8 cellular contexts compared by ENCODE assay signal in the genomic region with DNA sequence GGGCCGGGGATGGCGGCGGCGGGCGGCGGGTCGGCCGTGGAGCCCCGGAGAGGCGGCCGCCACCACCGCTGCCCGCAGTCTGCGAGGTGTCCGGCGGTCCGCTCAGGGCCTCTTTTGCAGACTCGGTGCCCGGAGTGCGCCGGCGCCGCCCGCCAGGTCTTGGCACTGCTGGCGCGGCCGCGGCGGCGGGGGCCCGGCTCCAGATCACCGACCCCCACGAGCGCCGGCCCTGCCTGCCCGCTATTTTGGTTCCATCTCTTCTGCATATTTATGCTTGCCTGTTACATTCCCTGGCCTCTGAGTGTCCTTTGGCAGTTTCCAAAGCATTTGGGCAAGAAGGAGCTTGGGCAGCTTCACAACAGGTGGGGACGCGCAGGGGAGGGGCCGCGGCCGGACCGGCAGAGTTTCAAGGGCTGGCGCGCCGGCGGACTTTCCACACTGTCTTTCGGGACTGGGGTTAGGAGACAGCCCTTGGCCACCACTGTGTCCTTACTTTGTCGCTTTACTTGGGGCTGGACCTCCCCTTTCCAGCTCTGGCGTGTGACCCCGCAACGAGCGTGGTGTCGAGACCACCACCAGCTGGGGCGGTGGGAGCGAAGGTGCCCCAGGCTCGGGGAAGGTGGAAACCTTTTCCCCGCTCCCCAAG. TPM values are rescaled to one million over a fixed set of nuclear protein-coding genes. Genes with fewer than 3 reads are reported as not detected.
DNase-seq lines count a peak whose midpoint lies in the region; ATAC-seq, FAIRE-seq and TF ChIP-seq lines count a peak whose summit lies in the region.

No MANE protein-coding gene starts in this region.

- no peaks in the 10 kb centered on the region for H3K9me3 Mint-ChIP-seq in activated CD8-positive, alpha-beta T cell treated with anti-CD3 and anti-CD28 coated beads, Interleukin-2, amount 10 ng/mL, durations not matched to agents 7 days and 5 days (ENCODE audit: insufficient read depth)
- H3K9me3 Mint-ChIP-seq in effector memory CD8-positive, alpha-beta T cell = no peaks in the 10 kb centered on the region
- no peaks in the 10 kb centered on the region for H3K9me3 Mint-ChIP-seq in stimulated activated effector memory CD8-positive, alpha-beta T cell treated with anti-CD3 and anti-CD28 coated beads, Interleukin-12 subunit alpha, Interleukin-12 subunit beta, amount 100 ng/mL, for 72 hours

- no peak overlapping the region for H4K5ac ChIP-seq in mesendoderm (ENCODE audit: low read length)

- peak overlapping the region; percentile 65 for H4K8ac ChIP-seq in mesendoderm (ENCODE audit: low read depth, low read length)

- ATAC-seq in activated CD8-positive, alpha-beta T cell treated with anti-CD3 and anti-CD28 coated beads, Interleukin-2, amount 10 ng/mL, durations not matched to agents 7 days and 5 days = peak; percentile 30
- ATAC-seq in effector memory CD8-positive, alpha-beta T cell (replicated peaks) = peak; percentile 23
- ATAC-seq in stimulated activated effector memory CD8-positive, alpha-beta T cell treated with anti-CD3 and anti-CD28 coated beads, Interleukin-12 subunit alpha, Interleukin-12 subunit beta, amount 100 ng/mL, for 72 hours = peak; percentile 50

- peaks cover 20% of the 10 kb centered on the region for H3K36me3 Mint-ChIP-seq in activated CD8-positive, alpha-beta T cell treated with anti-CD3 and anti-CD28 coated beads, Interleukin-2, amount 10 ng/mL, durations not matched to agents 7 days and 5 days (ENCODE audit: low read depth)
- peaks cover 17% of the 10 kb centered on the region for H3K36me3 Mint-ChIP-seq in effector memory CD8-positive, alpha-beta T cell (ENCODE audit: insufficient read depth)
- peaks cover 12% of the 10 kb centered on the region for H3K36me3 Mint-ChIP-seq in stimulated activated effector memory CD8-positive, alpha-beta T cell treated with anti-CD3 and anti-CD28 coated beads, Interleukin-12 subunit alpha, Interleukin-12 subunit beta, amount 100 ng/mL, for 72 hours

- peaks cover 3% of the 10 kb centered on the region for H3K79me1 ChIP-seq in mesendoderm (ENCODE audit: low read length)

- DNase-seq in GM12891 (ENCODE audit: insufficient read length, low spot score) (peak; percentile 23), MG63 (peak; percentile 26), mesendoderm (peak; percentile 67), pons (ENCODE audit: low spot score) (no peak)
- peak; percentile 48 for DNase-seq in activated CD8-positive, alpha-beta T cell treated with anti-CD3 and anti-CD28 coated beads, Interleukin-2, amount 10 ng/mL, durations not matched to agents 7 days and 5 days
- DNase-seq in effector memory CD8-positive, alpha-beta T cell = peak in 2 of 3 experiments; percentile 10 to 27
- DNase-seq in stimulated activated effector memory CD8-positive, alpha-beta T cell treated with anti-CD3 and anti-CD28 coated beads, Interleukin-12 subunit alpha, Interleukin-12 subunit beta, amount 100 ng/mL, for 72 hours (ENCODE audit: low spot score in 2 of 2) = peak; percentile 37 to 78

- FAIRE-seq in GM12891 (lab: Jason Lieb, UNC) = peak; percentile 71

- H2BK15ac ChIP-seq in mesendoderm (replicated peaks; ENCODE audit: low read depth) = no peak overlapping the region

- H3K27me3 ChIP-seq in MG63 (no peaks in the 10 kb centered on the region), mesendoderm (ENCODE audit: insufficient read depth, low read length, poor library complexity) (no peaks in the 10 kb centered on the region)

- H3K9ac ChIP-seq in mesendoderm (ENCODE audit: low read length) = peak overlapping the region; percentile 87

- H3K27me3 Mint-ChIP-seq in activated CD8-positive, alpha-beta T cell treated with anti-CD3 and anti-CD28 coated beads, Interleukin-2, amount 10 ng/mL, durations not matched to agents 7 days and 5 days (ENCODE audit: low read depth) = no peaks in the 10 kb centered on the region
- no peaks in the 10 kb centered on the region for H3K27me3 Mint-ChIP-seq in effector memory CD8-positive, alpha-beta T cell

- TF ChIP-seq POLR2A in GM12891 (IDR thresholded peaks at IDR 0.05; ENCODE audit: low read depth, low read length) = no peak; the same call in 1 of the 2 replicates

- peak overlapping the region; percentile 13 for H2BK120ac ChIP-seq in mesendoderm (ENCODE audit: low read depth, low read length)

- H3K4me1 ChIP-seq in HEK293 (ENCODE audit: control insufficient read depth, insufficient read depth, low read length) (no peaks in the 10 kb centered on the region), mesendoderm (ENCODE audit: control insufficient read depth, low read depth, low read length) (peaks cover 4% of the 10 kb centered on the region)

- TF ChIP-seq CTCF in HEK293 (tag by site-specific recombination; IDR thresholded peaks at IDR 0.05) = no peak

- peak overlapping the region; percentile 83 for H3K4me2 ChIP-seq in mesendoderm (ENCODE audit: low read length)

- WGBS in mesendoderm (ENCODE audit: extremely low coverage, insufficient coverage, low lambda C conversion rate) = no CpG with 5 or more reads among the region's 57 CpGs

- H3K9me3 ChIP-seq in HEK293 (ENCODE audit: control insufficient read depth, insufficient read depth, low read depth, low read length) (no peaks in the 10 kb centered on the region), MG63 (no peaks in the 10 kb centered on the region)

- POLR2A ChIA-PET in HEK293 (lab: Yijun Ruan, JAX) = interaction anchor here (0.7 to 1.1 kb wide), 2 partner anchors 86 to 306 kb away, joined by 3 read pairs; no protein-coding TSS in a partner anchor
- POLR2A ChIA-PET in activated CD8-positive, alpha-beta T cell treated with anti-CD3 and anti-CD28 coated beads, Interleukin-2, amount 10 ng/mL, durations not matched to agents 7 days and 5 days (lab: Charles Lee) = interaction anchor here (0.6 to 1.7 kb wide), 5 partner anchors 8 to 583 kb away, joined by 3 to 6 read pairs (median 5); no protein-coding TSS in a partner anchor

- H3K27ac ChIP-seq in HEK293 (ENCODE audit: extremely low read depth, low read depth, low read length) = peak overlapping the region; percentile 95
- peak overlapping the region; percentile 98 for H3K27ac ChIP-seq in mesendoderm (ENCODE audit: low read depth, low read length)

- H3K36me3 ChIP-seq in HEK293 (ENCODE audit: control insufficient read depth in 2 of 2, insufficient read depth in 1 of 2, low read length in 2 of 2) = no peaks in the 10 kb centered on the region
- H3K36me3 ChIP-seq in MG63 = no peaks in the 10 kb centered on the region
- no peaks in the 10 kb centered on the region for H3K36me3 ChIP-seq in mesendoderm (ENCODE audit: control insufficient read depth, insufficient read depth, low read length)

- H3K27ac Mint-ChIP-seq in activated CD8-positive, alpha-beta T cell treated with anti-CD3 and anti-CD28 coated beads, Interleukin-2, amount 10 ng/mL, durations not matched to agents 7 days and 5 days = peak overlapping the region; percentile 95
- peak overlapping the region; percentile 94 to 95 for H3K27ac Mint-ChIP-seq in effector memory CD8-positive, alpha-beta T cell
- peak overlapping the region; percentile 92 for H3K27ac Mint-ChIP-seq in stimulated activated effector memory CD8-positive, alpha-beta T cell treated with anti-CD3 and anti-CD28 coated beads, Interleukin-12 subunit alpha, Interleukin-12 subunit beta, amount 100 ng/mL, for 72 hours

- H3K18ac ChIP-seq in mesendoderm (ENCODE audit: low read length) = peak overlapping the region; percentile 95

- peaks cover 49% of the 10 kb centered on the region for H3K4me1 Mint-ChIP-seq in activated CD8-positive, alpha-beta T cell treated with anti-CD3 and anti-CD28 coated beads, Interleukin-2, amount 10 ng/mL, durations not matched to agents 7 days and 5 days (ENCODE audit: low read depth)
- peaks cover 31 to 39% of the 10 kb centered on the region in 2 donors for H3K4me1 Mint-ChIP-seq in effector memory CD8-positive, alpha-beta T cell (ENCODE audit: low read depth in 2 of 2)
- H3K4me1 Mint-ChIP-seq in stimulated activated effector memory CD8-positive, alpha-beta T cell treated with anti-CD3 and anti-CD28 coated beads, Interleukin-12 subunit alpha, Interleukin-12 subunit beta, amount 100 ng/mL, for 72 hours = peaks cover 33% of the 10 kb centered on the region

- H3K56ac ChIP-seq in mesendoderm (ENCODE audit: low read length) = peak overlapping the region; percentile 93

- H3K4me3 ChIP-seq in HEK293 (ENCODE audit: low read depth, low read length) = peak overlapping the region; percentile 63
- peak overlapping the region; percentile 55 for H3K4me3 ChIP-seq in MG63
- peak overlapping the region; percentile 76 for H3K4me3 ChIP-seq in mesendoderm (ENCODE audit: low read length)

- no peak overlapping the region for H2BK5ac ChIP-seq in mesendoderm (ENCODE audit: low read length)

- no peak overlapping the region for H2AK5ac ChIP-seq in mesendoderm (ENCODE audit: low read length)

- H3K79me2 ChIP-seq in mesendoderm (ENCODE audit: control insufficient read depth, insufficient read depth, low read length) = peaks cover 6% of the 10 kb centered on the region

- H3K23ac ChIP-seq in mesendoderm (ENCODE audit: low read length) = no peak overlapping the region

- peak overlapping the region; percentile 92 for H3K4me3 Mint-ChIP-seq in activated CD8-positive, alpha-beta T cell treated with anti-CD3 and anti-CD28 coated beads, Interleukin-2, amount 10 ng/mL, durations not matched to agents 7 days and 5 days
- H3K4me3 Mint-ChIP-seq in effector memory CD8-positive, alpha-beta T cell = peak overlapping the region; percentile 84 to 87
- H3K4me3 Mint-ChIP-seq in stimulated activated effector memory CD8-positive, alpha-beta T cell treated with anti-CD3 and anti-CD28 coated beads, Interleukin-12 subunit alpha, Interleukin-12 subunit beta, amount 100 ng/mL, for 72 hours = peak overlapping the region; percentile 78

- CTCF ChIA-PET in HEK293 (lab: Yijun Ruan, JAX) = interaction anchor here (0.6 kb wide), 1 partner anchor 28 kb away, joined by 3 read pairs; no protein-coding TSS in a partner anchor
- CTCF ChIA-PET in activated CD8-positive, alpha-beta T cell treated with anti-CD3 and anti-CD28 coated beads, Interleukin-2, amount 10 ng/mL, durations not matched to agents 7 days and 5 days (lab: Charles Lee) = interaction anchor here (2.1 kb wide), 1 partner anchor 21 kb away, joined by 8 read pairs; no protein-coding TSS in a partner anchor

- H3K4ac ChIP-seq in mesendoderm (ENCODE audit: low read depth, low read length) = peak overlapping the region; percentile 73

TF ChIP-seq in GM12891, 5 proteins besides CTCF, POLR2A, EP300 and RAD21 (continues in another document):
- TF ChIP-seq POLR2AphosphoS5 (IDR thresholded peaks at IDR 0.05; ENCODE audit: low read depth, low read length) = no peak
- no peak for TF ChIP-seq TAF1 (IDR thresholded peaks at IDR 0.05; ENCODE audit: low read depth, low read length)
- TF ChIP-seq POU2F2 (IDR thresholded peaks at IDR 0.05; ENCODE audit: low read depth, low read length) = no peak

RNA-seq across cellular contexts. Expression of a gene that starts 0.7 kb away (rescaled TPM):
- polyA plus RNA-seq in GM12891 (2012; ENCODE audit: low read depth, missing spikeins) = 4.4 TPM
- total RNA-seq in MG63 (2014; rRNA removed; shearing (Covaris generic); ENCODE audit: low replicate concordance) = 2.3 and 7.9 TPM in 2 replicates
- total RNA-seq in activated CD8-positive, alpha-beta T cell treated with anti-CD3 and anti-CD28 coated beads, Interleukin-2, amount 10 ng/mL, durations not matched to agents 7 days and 5 days = 10 to 100 TPM; 31.9 to 34.3 TPM
- 4.5 TPM for polyA plus RNA-seq in mesendoderm (2013, experiment 1 of 2)
- 4.7 TPM for polyA plus RNA-seq in mesendoderm (2013, experiment 2 of 2)
